ENCODE assay signal across 24 cellular contexts in genomic region chr12:65916991-65917676, GRCh38.
DNase-seq lines count a peak whose midpoint lies in the region; ATAC-seq and TF ChIP-seq lines count a peak whose summit lies in the region.
"Had no signal": no experiment of that assay in that cellular context is flagged by ENCODE, and none has a peak within 500 bp of the region (broad histone marks: within the 10 kb centered on the region; RNA-seq: fewer than 3 reads in every experiment).

No MANE protein-coding gene starts in this region.

- peak overlapping the region; percentile 48; the same call in 1 of the 2 replicates for H3K4me2 ChIP-seq in KMS-11
- no peak overlapping the region for H3K4me2 ChIP-seq in smooth muscle cell

- no peak overlapping the region for H3K4me3 Mint-ChIP-seq in activated CD8-positive, alpha-beta T cell treated with anti-CD3 and anti-CD28 coated beads, Interleukin-2, amount 10 ng/mL, durations not matched to agents 7 days and 5 days
- H3K4me3 Mint-ChIP-seq: activated T-helper 17 cell treated with anti-CD3 and anti-CD28 coated beads, Interleukin-2, amount 50 U/mL, for 72 hours; immature natural killer cell; stimulated activated effector memory CD8-positive, alpha-beta T cell treated with anti-CD3 and anti-CD28 coated beads, Interleukin-12 subunit alpha, Interleukin-12 subunit beta, amount 100 ng/mL, for 72 hours had no signal

- H4K20me1 ChIP-seq in KMS-11 (ENCODE audit: insufficient read depth), result no peaks in the 10 kb centered on the region
- H4K20me1 ChIP-seq in smooth muscle cell (ENCODE audit: low read depth), result peaks cover 14% of the 10 kb centered on the region

- H3K9me3 Mint-ChIP-seq in activated CD8-positive, alpha-beta T cell treated with anti-CD3 and anti-CD28 coated beads, Interleukin-2, amount 10 ng/mL, durations not matched to agents 7 days and 5 days (ENCODE audit: insufficient read depth), result peaks cover 3% of the 10 kb centered on the region
- H3K9me3 Mint-ChIP-seq: activated T-helper 17 cell treated with anti-CD3 and anti-CD28 coated beads, Interleukin-2, amount 50 U/mL, for 72 hours; immature natural killer cell had no signal

- no peak for DNase-seq in smooth muscle cell (lab: John Stamatoyannopoulos, UW; ENCODE audit: unreplicated experiment)
- DNase-seq in Right ventricle myocardium superior, result no peak
- no peak for DNase-seq in activated CD8-positive, alpha-beta T cell treated with anti-CD3 and anti-CD28 coated beads, Interleukin-2, amount 10 ng/mL, durations not matched to agents 7 days and 5 days
- DNase-seq: activated CD4-positive, alpha-beta T cell treated with anti-CD3 and anti-CD28 coated beads for 48 hours; central memory CD4-positive, alpha-beta T cell; COR-L47; DMS79; foreskin fibroblast; left ventricle myocardium superior; NCI-H187 treated with DMSO at 0.1 percent for 48 hours; NCI-H226; NCI-H82; SJCRH30 had no signal

- no peaks in the 10 kb centered on the region for H3K9me3 ChIP-seq in ectodermal cell (ENCODE audit: control insufficient read depth, low read length)
- H3K9me3 ChIP-seq in smooth muscle cell (replicated peaks; ENCODE audit: low read depth), result no peaks in the 10 kb centered on the region
- H3K9me3 ChIP-seq: ascending aorta, SJCRH30, vagina had no signal

- H2AFZ ChIP-seq in KMS-11 (ENCODE audit: low read depth) (peak overlapping the region; percentile 40), smooth muscle cell (ENCODE audit: low read depth) (no peak overlapping the region)

- POLR2A ChIA-PET in activated CD8-positive, alpha-beta T cell treated with anti-CD3 and anti-CD28 coated beads, Interleukin-2, amount 10 ng/mL, durations not matched to agents 7 days and 5 days (lab: Charles Lee), result no interaction called here

- H3F3A ChIP-seq in smooth muscle cell (ENCODE audit: low read depth), result peaks cover 4% of the 10 kb centered on the region

- H3K27ac ChIP-seq in KMS-11, result no peak overlapping the region
- peak overlapping the region; percentile 26 for H3K27ac ChIP-seq in ectodermal cell (ENCODE audit: insufficient read depth, low read depth, low read length, poor library complexity, severe bottlenecking)
- peak overlapping the region; percentile 36 for H3K27ac ChIP-seq in smooth muscle cell (ENCODE audit: low read depth)
- H3K27ac ChIP-seq: ascending aorta, SJCRH30, vagina had no signal

- no peaks in the 10 kb centered on the region for H3K79me2 ChIP-seq in KMS-11 (ENCODE audit: insufficient read depth, low read depth)
- peaks cover 77% of the 10 kb centered on the region for H3K79me2 ChIP-seq in smooth muscle cell (ENCODE audit: low read depth)

- no peaks in the 10 kb centered on the region for H3K36me3 Mint-ChIP-seq in activated CD8-positive, alpha-beta T cell treated with anti-CD3 and anti-CD28 coated beads, Interleukin-2, amount 10 ng/mL, durations not matched to agents 7 days and 5 days (ENCODE audit: low read depth)
- H3K36me3 Mint-ChIP-seq: activated naive CD4-positive, alpha-beta T cell treated with anti-CD3 and anti-CD28 coated beads, Interleukin-2, amount 50 U/mL, for 72 hours; stimulated activated effector memory CD8-positive, alpha-beta T cell treated with anti-CD3 and anti-CD28 coated beads, Interleukin-12 subunit alpha, Interleukin-12 subunit beta, amount 100 ng/mL, for 72 hours had no signal

- H3K4me1 Mint-ChIP-seq in activated CD8-positive, alpha-beta T cell treated with anti-CD3 and anti-CD28 coated beads, Interleukin-2, amount 10 ng/mL, durations not matched to agents 7 days and 5 days (ENCODE audit: low read depth), result no peaks in the 10 kb centered on the region
- H3K4me1 Mint-ChIP-seq: activated T-helper 17 cell treated with anti-CD3 and anti-CD28 coated beads, Interleukin-2, amount 50 U/mL, for 72 hours; stimulated activated effector memory CD8-positive, alpha-beta T cell treated with anti-CD3 and anti-CD28 coated beads, Interleukin-12 subunit alpha, Interleukin-12 subunit beta, amount 100 ng/mL, for 72 hours had no signal

- 88 to 91% methylated on average over 5 of the region's 5 CpGs for WGBS in ectodermal cell, 2 experiments
- WGBS in smooth muscle cell (ENCODE audit: low lambda C conversion rate), result 30% methylated on average over 5 of the region's 5 CpGs

- TF ChIP-seq CTCF in KMS-11 (conservative IDR thresholded peaks at IDR 0.05; ENCODE audit: low read depth, low read length) (no peak), smooth muscle cell (IDR thresholded peaks at IDR 0.05; ENCODE audit: borderline replicate concordance, insufficient read depth, poor library complexity, severe bottlenecking) (no peak)

- peaks cover 3% of the 10 kb centered on the region for H3K27me3 Mint-ChIP-seq in activated CD8-positive, alpha-beta T cell treated with anti-CD3 and anti-CD28 coated beads, Interleukin-2, amount 10 ng/mL, durations not matched to agents 7 days and 5 days (ENCODE audit: low read depth)
- H3K27me3 Mint-ChIP-seq: activated T-helper 17 cell treated with anti-CD3 and anti-CD28 coated beads, Interleukin-2, amount 50 U/mL, for 72 hours; progenitor cell of endocrine pancreas had no signal

- H3K4me1 ChIP-seq in KMS-11 (ENCODE audit: low read depth, poor library complexity, severe bottlenecking) (peaks cover 12% of the 10 kb centered on the region), ectodermal cell (ENCODE audit: control insufficient read depth, insufficient read depth, low read length) (no peaks in the 10 kb centered on the region), smooth muscle cell (ENCODE audit: low read depth) (no peaks in the 10 kb centered on the region)
- H3K4me1 ChIP-seq: ascending aorta, SJCRH30, vagina had no signal

- intact Hi-C loops in Right ventricle myocardium superior (cut with DNase I), result no loop called here

- H3K27ac Mint-ChIP-seq in activated CD8-positive, alpha-beta T cell treated with anti-CD3 and anti-CD28 coated beads, Interleukin-2, amount 10 ng/mL, durations not matched to agents 7 days and 5 days, result no peak overlapping the region
- H3K27ac Mint-ChIP-seq: activated naive CD4-positive, alpha-beta T cell treated with anti-CD3 and anti-CD28 coated beads, Interleukin-2, amount 50 U/mL, for 72 hours; activated T-helper 17 cell treated with anti-CD3 and anti-CD28 coated beads, Interleukin-2, amount 50 U/mL, for 72 hours; immature natural killer cell; progenitor cell of endocrine pancreas; stimulated activated effector memory CD8-positive, alpha-beta T cell treated with anti-CD3 and anti-CD28 coated beads, Interleukin-12 subunit alpha, Interleukin-12 subunit beta, amount 100 ng/mL, for 72 hours had no signal

- no peaks in the 10 kb centered on the region for H3K36me3 ChIP-seq in KMS-11 (ENCODE audit: insufficient read depth)
- peaks cover 3% of the 10 kb centered on the region for H3K36me3 ChIP-seq in ectodermal cell (ENCODE audit: control insufficient read depth, insufficient read depth, low read length)
- peaks cover 6% of the 10 kb centered on the region for H3K36me3 ChIP-seq in smooth muscle cell (ENCODE audit: low read depth)
- H3K36me3 ChIP-seq: ascending aorta, vagina had no signal

- no peak overlapping the region for H3K9ac ChIP-seq in KMS-11
- H3K9ac ChIP-seq in smooth muscle cell (ENCODE audit: low read depth), result no peak overlapping the region

- no peaks in the 10 kb centered on the region for H3K27me3 ChIP-seq in KMS-11 (ENCODE audit: insufficient read depth, low read depth)
- no peaks in the 10 kb centered on the region for H3K27me3 ChIP-seq in ectodermal cell (ENCODE audit: control insufficient read depth, insufficient read depth, low read length, poor library complexity, severe bottlenecking)
- H3K27me3 ChIP-seq in smooth muscle cell (ENCODE audit: low read depth), result no peaks in the 10 kb centered on the region
- H3K27me3 ChIP-seq: ascending aorta, SJCRH30, vagina had no signal

- CTCF ChIA-PET in activated CD8-positive, alpha-beta T cell treated with anti-CD3 and anti-CD28 coated beads, Interleukin-2, amount 10 ng/mL, durations not matched to agents 7 days and 5 days (lab: Charles Lee), result no interaction called here

- no peak overlapping the region for H3K4me3 ChIP-seq in KMS-11 (IDR thresholded peaks at IDR 0.05; ENCODE audit: insufficient read depth, low read depth, low read length)
- H3K4me3 ChIP-seq in ectodermal cell (ENCODE audit: insufficient read depth, low read depth, low read length), result no peak overlapping the region
- no peak overlapping the region for H3K4me3 ChIP-seq in smooth muscle cell
- H3K4me3 ChIP-seq: ascending aorta, SJCRH30, vagina had no signal

- ATAC-seq in GM19395 (IDR thresholded peaks at IDR 0.05; ENCODE audit: unreplicated experiment) (peak; percentile 15), HG03469 (IDR thresholded peaks at IDR 0.05; ENCODE audit: unreplicated experiment) (no peak), Right ventricle myocardium superior (ENCODE audit: poor library complexity) (no peak)
- ATAC-seq in activated CD8-positive, alpha-beta T cell treated with anti-CD3 and anti-CD28 coated beads, Interleukin-2, amount 10 ng/mL, durations not matched to agents 7 days and 5 days, result no peak
- ATAC-seq: left ventricle myocardium superior; stimulated activated effector memory CD8-positive, alpha-beta T cell treated with anti-CD3 and anti-CD28 coated beads, Interleukin-12 subunit alpha, Interleukin-12 subunit beta, amount 100 ng/mL, for 72 hours had no signal
